ENCODE assay signal across 8 cellular contexts in the genomic region with DNA sequence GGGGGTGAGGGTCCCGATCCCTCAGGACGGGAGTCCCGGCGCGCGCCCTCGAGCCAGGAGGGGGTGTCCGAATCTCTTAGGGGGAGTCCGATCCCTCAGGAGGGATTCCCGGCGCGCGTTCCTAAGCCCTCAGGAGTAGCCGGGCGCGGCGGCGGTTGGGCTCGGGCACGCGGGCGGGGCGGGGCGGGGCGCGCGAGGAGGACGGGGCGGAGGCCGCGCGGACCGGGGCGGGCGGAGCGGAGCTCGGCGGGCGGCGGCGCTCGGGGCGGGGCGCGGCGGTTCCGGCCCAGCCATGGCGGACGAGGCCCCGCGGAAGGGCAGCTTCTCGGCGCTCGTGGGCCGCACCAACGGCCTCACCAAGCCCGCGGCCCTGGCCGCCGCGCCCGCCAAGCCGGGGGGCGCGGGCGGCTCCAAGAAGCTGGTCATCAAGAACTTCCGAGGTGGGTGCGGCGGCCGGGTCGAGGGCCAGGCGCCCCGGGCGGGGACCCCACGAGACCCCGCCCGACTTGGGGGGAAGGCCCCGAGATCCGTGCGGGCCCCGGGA. TPM values are rescaled to one million over a fixed set of nuclear protein-coding genes. Genes with fewer than 3 reads are reported as not detected.
A peak's percentile ranks its signal among the peaks of the same experiment; 100 is the strongest.
DNase-seq lines count a peak whose midpoint lies in the region; ATAC-seq and TF ChIP-seq lines count a peak whose summit lies in the region.

A gene (plus strand): TSS at position 278 of the 544 bp plus-strand sequence. CDS start 15 bp downstream, at position 293.

- no peaks in the 10 kb centered on the region for H3K27me3 Mint-ChIP-seq in activated CD8-positive, alpha-beta T cell treated with anti-CD3 and anti-CD28 coated beads for 36 hours

- H3K9me3 Mint-ChIP-seq in activated CD8-positive, alpha-beta T cell treated with anti-CD3 and anti-CD28 coated beads for 36 hours: no peaks in the 10 kb centered on the region

- ATAC-seq in GM18858 (IDR thresholded peaks at IDR 0.05; ENCODE audit: unreplicated experiment): peak; percentile 13
- peak; percentile 42 for ATAC-seq in HG03064 (IDR thresholded peaks at IDR 0.05; ENCODE audit: low read depth, unreplicated experiment)
- ATAC-seq in activated CD8-positive, alpha-beta T cell treated with anti-CD3 and anti-CD28 coated beads for 36 hours: peak; percentile 51

- peaks cover 51% of the 10 kb centered on the region for H3K4me1 Mint-ChIP-seq in activated CD8-positive, alpha-beta T cell treated with anti-CD3 and anti-CD28 coated beads for 36 hours (ENCODE audit: low read depth)

- H3K36me3 Mint-ChIP-seq in activated CD8-positive, alpha-beta T cell treated with anti-CD3 and anti-CD28 coated beads for 36 hours (ENCODE audit: low read depth): peaks cover 45% of the 10 kb centered on the region

- peak; percentile 89 for DNase-seq in AG08396 (ENCODE audit: low spot score)
- DNase-seq in NCI-H345 treated with DMSO at 0.1 percent for 48 hours (lab: John Stamatoyannopoulos, UW; ENCODE audit: unreplicated experiment): peak; percentile 28
- DNase-seq in activated CD8-positive, alpha-beta T cell treated with anti-CD3 and anti-CD28 coated beads for 36 hours: peak; percentile 77
- DNase-seq in effector CD8-positive, alpha-beta T cell (lab: John Stamatoyannopoulos, UW): peak; percentile 55
- peak; percentile 68 for DNase-seq in medulla oblongata (ENCODE audit: extremely low spot score)
- DNase-seq in stimulated activated CD8-positive, alpha-beta memory T cell treated with anti-CD3 and anti-CD28 coated beads, Interleukin-12 subunit alpha, Interleukin-12 subunit beta, amount 100 ng/mL, for 24 hours (ENCODE audit: extremely low read depth): peak; percentile 42

- POLR2A ChIA-PET in activated CD8-positive, alpha-beta T cell treated with anti-CD3 and anti-CD28 coated beads for 36 hours (lab: Charles Lee): interaction anchor here (0.7 to 2.8 kb wide), 15 partner anchors 9 to 374 kb away, joined by 3 to 16 read pairs (median 3); a partner anchor contains a TSS

- peak within 1 kb of the TSS; percentile 83 for H3K4me3 Mint-ChIP-seq in activated CD8-positive, alpha-beta T cell treated with anti-CD3 and anti-CD28 coated beads for 36 hours

- no peak for TF ChIP-seq CTCF in activated CD8-positive, alpha-beta T cell treated with anti-CD3 and anti-CD28 coated beads for 36 hours (IDR thresholded peaks at IDR 0.05)

- CTCF ChIA-PET in activated CD8-positive, alpha-beta T cell treated with anti-CD3 and anti-CD28 coated beads for 36 hours (lab: Charles Lee): no interaction called here

- intact Hi-C loops in activated CD8-positive, alpha-beta T cell treated with anti-CD3 and anti-CD28 coated beads for 36 hours (cut with micrococcal nuclease): no loop called here

- peak within 1 kb of the TSS; percentile 86 for H3K27ac Mint-ChIP-seq in activated CD8-positive, alpha-beta T cell treated with anti-CD3 and anti-CD28 coated beads for 36 hours

RNA-seq across cellular contexts. Expression of the gene that starts here (rescaled TPM):
- 10 to 100 TPM; 81.5 to 81.7 TPM for total RNA-seq in activated CD8-positive, alpha-beta T cell treated with anti-CD3 and anti-CD28 coated beads for 36 hours

Comparison
In these comparisons a context has a peak if more than half of its experiments do, and no peak if none do; other contexts are left out.
1. Peak in every context shown above with its lines: DNase-seq and ATAC-seq.
2. DNase-seq: peak in every context shown above with its lines; median percentile 89 in AG08396; 77 in activated CD8-positive, alpha-beta T cell treated with anti-CD3 and anti-CD28 coated beads for 36 hours; 68 in medulla oblongata; 55 in effector CD8-positive, alpha-beta T cell; 42 in stimulated activated CD8-positive, alpha-beta memory T cell treated with anti-CD3 and anti-CD28 coated beads, Interleukin-12 subunit alpha, Interleukin-12 subunit beta, amount 100 ng/mL, for 24 hours; 28 in NCI-H345 treated with DMSO at 0.1 percent for 48 hours.